3 cellular contexts compared by ENCODE assay signal in genomic region chr1:48013270-48013669, GRCh38.
TF ChIP-seq lines count a peak whose summit lies in the region.

No MANE protein-coding gene starts in this region.

TF ChIP-seq in SK-N-SH treated with all-trans-retinoic acid at 6 μM for 48 hours, 23 proteins besides CTCF, POLR2A, EP300 and RAD21:
- 0 out of 2 replicates have a peak, but pooled peaks have one; percentile 41 for TF ChIP-seq CREB5 (CRISPR knock-in tag; IDR thresholded peaks at IDR 0.05; ENCODE audit: low read depth)
- TF ChIP-seq ISL1 (CRISPR knock-in tag; IDR thresholded peaks at IDR 0.05), result peak; percentile 95
- no peak for TF ChIP-seq ZC3H10 (CRISPR knock-in tag; IDR thresholded peaks at IDR 0.05)

TF ChIP-seq in SK-N-SH, 30 proteins besides CTCF, POLR2A, EP300 and RAD21 (continued from another document):
- TF ChIP-seq, protein P1, sequence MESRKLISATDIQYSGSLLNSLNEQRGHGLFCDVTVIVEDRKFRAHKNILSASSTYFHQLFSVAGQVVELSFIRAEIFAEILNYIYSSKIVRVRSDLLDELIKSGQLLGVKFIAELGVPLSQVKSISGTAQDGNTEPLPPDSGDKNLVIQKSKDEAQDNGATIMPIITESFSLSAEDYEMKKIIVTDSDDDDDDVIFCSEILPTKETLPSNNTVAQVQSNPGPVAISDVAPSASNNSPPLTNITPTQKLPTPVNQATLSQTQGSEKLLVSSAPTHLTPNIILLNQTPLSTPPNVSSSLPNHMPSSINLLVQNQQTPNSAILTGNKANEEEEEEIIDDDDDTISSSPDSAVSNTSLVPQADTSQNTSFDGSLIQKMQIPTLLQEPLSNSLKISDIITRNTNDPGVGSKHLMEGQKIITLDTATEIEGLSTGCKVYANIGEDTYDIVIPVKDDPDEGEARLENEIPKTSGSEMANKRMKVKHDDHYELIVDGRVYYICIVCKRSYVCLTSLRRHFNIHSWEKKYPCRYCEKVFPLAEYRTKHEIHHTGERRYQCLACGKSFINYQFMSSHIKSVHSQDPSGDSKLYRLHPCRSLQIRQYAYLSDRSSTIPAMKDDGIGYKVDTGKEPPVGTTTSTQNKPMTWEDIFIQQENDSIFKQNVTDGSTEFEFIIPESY (IDR thresholded peaks at IDR 0.05; ENCODE audit: borderline replicate concordance, low read depth), result no peak

TF ChIP-seq in K562, 482 proteins besides CTCF, POLR2A, EP300 and RAD21 (continued from another document):
- TF ChIP-seq, protein P2, sequence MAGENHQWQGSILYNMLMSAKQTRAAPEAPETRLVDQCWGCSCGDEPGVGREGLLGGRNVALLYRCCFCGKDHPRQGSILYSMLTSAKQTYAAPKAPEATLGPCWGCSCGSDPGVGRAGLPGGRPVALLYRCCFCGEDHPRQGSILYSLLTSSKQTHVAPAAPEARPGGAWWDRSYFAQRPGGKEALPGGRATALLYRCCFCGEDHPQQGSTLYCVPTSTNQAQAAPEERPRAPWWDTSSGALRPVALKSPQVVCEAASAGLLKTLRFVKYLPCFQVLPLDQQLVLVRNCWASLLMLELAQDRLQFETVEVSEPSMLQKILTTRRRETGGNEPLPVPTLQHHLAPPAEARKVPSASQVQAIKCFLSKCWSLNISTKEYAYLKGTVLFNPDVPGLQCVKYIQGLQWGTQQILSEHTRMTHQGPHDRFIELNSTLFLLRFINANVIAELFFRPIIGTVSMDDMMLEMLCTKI (IDR thresholded peaks at IDR 0.05; ENCODE audit: partially characterized antibody), result no peak
- no peak for TF ChIP-seq STAT5A (IDR thresholded peaks at IDR 0.05; ENCODE audit: borderline replicate concordance, low read length)
- no peak for TF ChIP-seq POLR2AphosphoS5 (IDR thresholded peaks at IDR 0.05; ENCODE audit: control insufficient read depth, insufficient read depth, low read depth, low read length)
- no peak for TF ChIP-seq ZNF76 (CRISPR knock-in tag; IDR thresholded peaks at IDR 0.05; ENCODE audit: borderline replicate concordance)
- TF ChIP-seq MEIS2 (IDR thresholded peaks at IDR 0.05; ENCODE audit: partially characterized antibody), result no peak
- no peak for TF ChIP-seq NR4A1 (CRISPR knock-in tag; IDR thresholded peaks at IDR 0.05)
- TF ChIP-seq NR4A1 (tag; IDR thresholded peaks at IDR 0.05), result no peak
- no peak for TF ChIP-seq RBM34 (IDR thresholded peaks at IDR 0.05; ENCODE audit: borderline replicate concordance, insufficient read depth, low read length)
- no peak for TF ChIP-seq ZNF655 (CRISPR knock-in tag; IDR thresholded peaks at IDR 0.05)
- TF ChIP-seq DNMT1 (IDR thresholded peaks at IDR 0.05), result no peak
- TF ChIP-seq TGIF2 (CRISPR knock-in tag; IDR thresholded peaks at IDR 0.05), result no peak
- TF ChIP-seq SOX6 (IDR thresholded peaks at IDR 0.05), result no peak
- no peak for TF ChIP-seq ZFP1 (CRISPR knock-in tag; IDR thresholded peaks at IDR 0.05)
- no peak for TF ChIP-seq KDM4B (IDR thresholded peaks at IDR 0.05; ENCODE audit: borderline replicate concordance in 2 of 2, low read depth in 1 of 2)
- TF ChIP-seq, protein P3, sequence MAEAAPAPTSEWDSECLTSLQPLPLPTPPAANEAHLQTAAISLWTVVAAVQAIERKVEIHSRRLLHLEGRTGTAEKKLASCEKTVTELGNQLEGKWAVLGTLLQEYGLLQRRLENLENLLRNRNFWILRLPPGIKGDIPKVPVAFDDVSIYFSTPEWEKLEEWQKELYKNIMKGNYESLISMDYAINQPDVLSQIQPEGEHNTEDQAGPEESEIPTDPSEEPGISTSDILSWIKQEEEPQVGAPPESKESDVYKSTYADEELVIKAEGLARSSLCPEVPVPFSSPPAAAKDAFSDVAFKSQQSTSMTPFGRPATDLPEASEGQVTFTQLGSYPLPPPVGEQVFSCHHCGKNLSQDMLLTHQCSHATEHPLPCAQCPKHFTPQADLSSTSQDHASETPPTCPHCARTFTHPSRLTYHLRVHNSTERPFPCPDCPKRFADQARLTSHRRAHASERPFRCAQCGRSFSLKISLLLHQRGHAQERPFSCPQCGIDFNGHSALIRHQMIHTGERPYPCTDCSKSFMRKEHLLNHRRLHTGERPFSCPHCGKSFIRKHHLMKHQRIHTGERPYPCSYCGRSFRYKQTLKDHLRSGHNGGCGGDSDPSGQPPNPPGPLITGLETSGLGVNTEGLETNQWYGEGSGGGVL (CRISPR knock-in tag; IDR thresholded peaks at IDR 0.05), result no peak
- TF ChIP-seq MCM3 (IDR thresholded peaks at IDR 0.05), result no peak
TF ChIP-seq in K562: peak in this region for 0.
